In genomic region chr1:156862602-156863599, GRCh38 we compare ENCODE assay signal across 13 cellular contexts. TPM values are rescaled to one million over a fixed set of nuclear protein-coding genes. Genes with fewer than 3 reads are reported as not detected.
DNase-seq lines count a peak whose midpoint lies in the region; ATAC-seq and TF ChIP-seq lines count a peak whose summit lies in the region.
"Had no signal": no experiment of that assay in that cellular context is flagged by ENCODE, and none has a peak within 500 bp of the region (broad histone marks: within the 10 kb centered on the region; RNA-seq: fewer than 3 reads in every experiment).

No MANE protein-coding gene starts in this region.

- in situ Hi-C loops in brain microvascular endothelial cell (cut with HindIII; ENCODE audit: low pct_ligation_motif_present, low sequenced_read_pairs) = no loop called here

- TF ChIP-seq CTCF in SK-N-SH (IDR thresholded peaks at IDR 0.05) = no peak
- no peak for TF ChIP-seq CTCF in HEK293 (tag by site-specific recombination; IDR thresholded peaks at IDR 0.05)
- TF ChIP-seq CTCF in nephron (IDR thresholded peaks at IDR 0.05; ENCODE audit: unreplicated experiment in 3 of 3) = no peak
- TF ChIP-seq CTCF in brain microvascular endothelial cell (IDR thresholded peaks at IDR 0.05; ENCODE audit: low read depth, low read length, missing control alignments) = no peak
- no peak for TF ChIP-seq CTCF in uterus (IDR thresholded peaks at IDR 0.05)

- H3K4me3 ChIP-seq in SK-N-SH (ENCODE audit: low read depth in 2 of 2, low read length in 1 of 2) (peak overlapping the region in 1 of 2 experiments; percentile 17; a peak in 1 of 4 replicates), HEK293 (ENCODE audit: low read depth, low read length) (no peak overlapping the region), brain microvascular endothelial cell (ENCODE audit: low read depth, low read length) (no peak overlapping the region), uterus (no peak overlapping the region)

- DNase-seq in SK-N-SH = no peak
- peak in 1 of 2 donors; percentile 51 for DNase-seq in activated T-cell treated with anti-CD3 and anti-CD28 coated beads, Interleukin-2, amount 50 U/mL, for 72 hours
- no peak for DNase-seq in brain microvascular endothelial cell
- DNase-seq in SKM-1 treated with dmso at 0.1 percent for 144 hours (lab: John Stamatoyannopoulos, UW; ENCODE audit: unreplicated experiment) = no peak
- no peak for DNase-seq in uterus
- DNase-seq: naive thymus-derived CD8-positive, alpha-beta T cell; NCI-H1436 treated with DMSO at 0.1 percent for 48 hours had no signal

- ATAC-seq in SK-N-SH treated with all-trans-retinoic acid at 6 μM for 48 hours = no peak
- peak; percentile 54 to 56 for ATAC-seq in activated T-cell treated with anti-CD3 and anti-CD28 coated beads, Interleukin-2, amount 50 U/mL, for 72 hours (replicated peaks in 1 of 2)
- ATAC-seq: naive thymus-derived CD8-positive, alpha-beta T cell had no signal

- H3K27ac ChIP-seq in SK-N-SH (ENCODE audit: low read depth in 2 of 2, low read length in 1 of 2) = peak overlapping the region in 1 of 2 experiments; percentile 39; a peak in 2 of 4 replicates
- H3K27ac ChIP-seq in HEK293 (ENCODE audit: extremely low read depth, low read depth, low read length) = no peak overlapping the region
- no peak overlapping the region for H3K27ac ChIP-seq in brain microvascular endothelial cell
- no peak overlapping the region for H3K27ac ChIP-seq in uterus

- no peaks in the 10 kb centered on the region for H3K9me3 Mint-ChIP-seq in activated T-cell treated with anti-CD3 and anti-CD28 coated beads, Interleukin-2, amount 50 U/mL, for 72 hours
- H3K9me3 Mint-ChIP-seq in nephron = no peaks in the 10 kb centered on the region
- H3K9me3 Mint-ChIP-seq: naive thymus-derived CD8-positive, alpha-beta T cell had no signal

- H3K4me3 Mint-ChIP-seq in activated T-cell treated with anti-CD3 and anti-CD28 coated beads, Interleukin-2, amount 50 U/mL, for 72 hours = peak overlapping the region; percentile 62 to 72
- peak overlapping the region; percentile 44 to 54 (median 45) for H3K4me3 Mint-ChIP-seq in nephron

- no peak for TF ChIP-seq EP300 in SK-N-SH (IDR thresholded peaks at IDR 0.05; ENCODE audit: borderline replicate concordance in 1 of 2, low read depth in 1 of 2, low read length in 1 of 2)

- H3K9ac ChIP-seq in SK-N-SH = no peak overlapping the region

- peaks cover 51% of the 10 kb centered on the region for H3K27me3 Mint-ChIP-seq in activated T-cell treated with anti-CD3 and anti-CD28 coated beads, Interleukin-2, amount 50 U/mL, for 72 hours (ENCODE audit: low read depth)
- peaks cover 66% of the 10 kb centered on the region for H3K27me3 Mint-ChIP-seq in nephron (ENCODE audit: low read depth)

- H3K79me2 ChIP-seq in SK-N-SH (ENCODE audit: insufficient read depth) = no peaks in the 10 kb centered on the region

- TF ChIP-seq RAD21 in SK-N-SH (IDR thresholded peaks at IDR 0.05; ENCODE audit: low read length) = no peak

- H3K36me3 ChIP-seq in SK-N-SH (replicated peaks in 1 of 2; ENCODE audit: control insufficient read depth in 1 of 2, insufficient read depth in 2 of 2, low read length in 1 of 2) = no peaks in the 10 kb centered on the region
- H3K36me3 ChIP-seq in HEK293 (ENCODE audit: control insufficient read depth in 2 of 2, insufficient read depth in 1 of 2, low read length in 2 of 2) = no peaks in the 10 kb centered on the region
- no peaks in the 10 kb centered on the region for H3K36me3 ChIP-seq in brain microvascular endothelial cell (replicated peaks)
- H3K36me3 ChIP-seq in uterus = no peaks in the 10 kb centered on the region

- H3K36me3 Mint-ChIP-seq in activated T-cell treated with anti-CD3 and anti-CD28 coated beads, Interleukin-2, amount 50 U/mL, for 72 hours (ENCODE audit: insufficient read depth in 2 of 2) = peaks cover 0 to 2% of the 10 kb centered on the region in 2 donors
- no peaks in the 10 kb centered on the region for H3K36me3 Mint-ChIP-seq in nephron (ENCODE audit: low read depth)
- H3K36me3 Mint-ChIP-seq: naive thymus-derived CD8-positive, alpha-beta T cell had no signal

- intact Hi-C loops in uterus (cut with DNase I; ENCODE audit: low total_unique reads) = no loop called here

- H3K9me3 ChIP-seq in SK-N-SH = no peaks in the 10 kb centered on the region
- no peaks in the 10 kb centered on the region for H3K9me3 ChIP-seq in HEK293 (ENCODE audit: control insufficient read depth, insufficient read depth, low read depth, low read length)
- H3K9me3 ChIP-seq in uterus = no peaks in the 10 kb centered on the region

- H2AFZ ChIP-seq in SK-N-SH (ENCODE audit: low read depth) = no peak overlapping the region

- no peaks in the 10 kb centered on the region for H3K9me2 ChIP-seq in SK-N-SH

- no peaks in the 10 kb centered on the region for H4K20me1 ChIP-seq in SK-N-SH (ENCODE audit: insufficient read depth)

- H3K4me1 ChIP-seq in SK-N-SH (ENCODE audit: control insufficient read depth in 1 of 2, insufficient read depth in 2 of 2, low read depth in 1 of 2, low read length in 1 of 2) (peaks cover 3 to 57% of the 10 kb centered on the region in 2 experiments; a peak in 2 of 4 replicates), HEK293 (ENCODE audit: control insufficient read depth, insufficient read depth, low read length) (peaks cover 2% of the 10 kb centered on the region; the same call in 1 of the 2 replicates), uterus (peaks cover 0 to 21% of the 10 kb centered on the region in 2 donors)

- POLR2A ChIA-PET in SK-N-SH (lab: Yijun Ruan, JAX) = interaction anchor here (1.0 to 3.9 kb wide), 7 partner anchors 21 to 66 kb away, joined by 3 to 27 read pairs (median 4); no protein-coding TSS in a partner anchor
- POLR2A ChIA-PET in HEK293 (lab: Yijun Ruan, JAX) = interaction anchor here (1.4 kb wide), 1 partner anchor 134 kb away, joined by 3 read pairs; the partner anchor contains the start of genes ISG20L2 and METTL25B

- peaks cover 32% of the 10 kb centered on the region for H3K27me3 ChIP-seq in SK-N-SH (ENCODE audit: insufficient read depth)
- peaks cover 35% of the 10 kb centered on the region for H3K27me3 ChIP-seq in brain microvascular endothelial cell (replicated peaks)
- peaks cover 0 to 5% of the 10 kb centered on the region in 2 donors for H3K27me3 ChIP-seq in uterus

- no peak overlapping the region for H3K4me2 ChIP-seq in SK-N-SH

- TF ChIP-seq POLR2A in uterus (IDR thresholded peaks at IDR 0.05) = no peak

- 73% methylated on average over 16 of the region's 16 CpGs for WGBS in SK-N-SH (ENCODE audit: low lambda C conversion rate)

- CTCF ChIA-PET in SK-N-SH (lab: Yijun Ruan, JAX) (interaction anchor here (1.8 to 22.1 kb wide), 7 partner anchors 20 to 173 kb away, joined by 5 to 566 read pairs (median 104); partner anchors contain the start of genes ISG20L2, METTL25B and PEAR1), HEK293 (lab: Yijun Ruan, JAX) (interaction anchor here (3.2 to 7.6 kb wide), 7 partner anchors 7 to 174 kb away, joined by 22 to 129 read pairs (median 80); partner anchors contain the start of genes ISG20L2 and METTL25B)

- H3F3A ChIP-seq in SK-N-SH (replicated peaks; ENCODE audit: insufficient read depth) = peaks cover 4% of the 10 kb centered on the region

- peaks cover 64% of the 10 kb centered on the region for H3K4me1 Mint-ChIP-seq in activated T-cell treated with anti-CD3 and anti-CD28 coated beads, Interleukin-2, amount 50 U/mL, for 72 hours (ENCODE audit: low read depth)
- H3K4me1 Mint-ChIP-seq in nephron = peaks cover 63% of the 10 kb centered on the region

- peak overlapping the region; percentile 2 for H3K27ac Mint-ChIP-seq in activated T-cell treated with anti-CD3 and anti-CD28 coated beads, Interleukin-2, amount 50 U/mL, for 72 hours
- peak overlapping the region in 2 of 3 experiments; percentile 9 to 47 for H3K27ac Mint-ChIP-seq in nephron

TF ChIP-seq in SK-N-SH, 30 proteins besides CTCF, POLR2A, EP300 and RAD21 (continues in another document):
- TF ChIP-seq FOXJ3 (CRISPR knock-in tag; IDR thresholded peaks at IDR 0.05) (no peak), MXI1 (IDR thresholded peaks at IDR 0.05; ENCODE audit: low read depth, low read length) (peak; percentile 12; the same call in 1 of the 2 replicates)

TF ChIP-seq in SK-N-SH treated with all-trans-retinoic acid at 6 μM for 48 hours, 23 proteins besides CTCF, POLR2A, EP300 and RAD21 (continues in another document):
- TF ChIP-seq RARB (CRISPR knock-in tag; IDR thresholded peaks at IDR 0.05) = no peak

TF ChIP-seq in HEK293, 187 proteins besides CTCF, POLR2A, EP300 and RAD21 (continues in another document):
- peak; percentile 55; the same call in 1 of the 2 replicates for TF ChIP-seq ZBTB17 (tag by site-specific recombination; IDR thresholded peaks at IDR 0.05)

RNA-seq across cellular contexts. Expression of gene NTRK1, which starts 2.2 kb away (rescaled TPM):
- polyA plus RNA-seq in SK-N-SH (2012; rRNA removed) = 0.97 and 3.3 TPM in 2 replicates
- polyA plus RNA-seq in SK-N-SH (2012; cell fraction: cytosol; rRNA removed) = 0.89 and 3.0 TPM in 2 replicates
- 6.3 and 10.5 TPM in 2 replicates for polyA plus RNA-seq in SK-N-SH (2012; cell fraction: nucleus; rRNA removed)
- 10 to 100 TPM; 16.8 to 21.4 TPM for total RNA-seq in activated T-cell treated with anti-CD3 and anti-CD28 coated beads, Interleukin-2, amount 50 U/mL, for 72 hours
- 10 to 100 TPM in 1 of 4 donors, 1 to 10 TPM in 1, under 1 TPM in 2; 0.35 to 19.2 (median 3.6) TPM for total RNA-seq in uterus
- total RNA-seq: naive thymus-derived CD8-positive, alpha-beta T cell; RPMI7951 had no signal

RNA-seq across cellular contexts. Expression of gene INSRR, which starts 4.0 kb away (rescaled TPM):
- 0.20 and 0.63 TPM in 2 replicates for polyA plus RNA-seq in SK-N-SH (2012; rRNA removed)
- polyA plus RNA-seq in SK-N-SH (2012; cell fraction: cytosol; rRNA removed) = 0.15 and 0.47 TPM in 2 replicates
- 3.0 and 4.8 TPM in 2 replicates for polyA plus RNA-seq in SK-N-SH (2012; cell fraction: nucleus; rRNA removed)
- total RNA-seq in activated T-cell treated with anti-CD3 and anti-CD28 coated beads, Interleukin-2, amount 50 U/mL, for 72 hours = under 1 TPM; 0.17 to 0.30 TPM
- total RNA-seq in uterus = 1 to 10 TPM in 1 of 4 donors, not detected in 3; 1.2 TPM
- total RNA-seq: A172; naive thymus-derived CD8-positive, alpha-beta T cell; RPMI7951 had no signal
- polyA plus RNA-seq: naive thymus-derived CD8-positive, alpha-beta T cell had no signal

RNA-seq across cellular contexts. Expression of gene PEAR1, which starts 30.6 kb away (rescaled TPM):
- 1.2 and 1.7 TPM in 2 replicates for polyA plus RNA-seq in SK-N-SH (2012; rRNA removed)
- 0.68 and 1.3 TPM in 2 replicates for polyA plus RNA-seq in SK-N-SH (2012; cell fraction: cytosol; rRNA removed)
- polyA plus RNA-seq in SK-N-SH (2012; cell fraction: nucleus; rRNA removed) = 6.6 and 6.8 TPM in 2 replicates
- total RNA-seq in activated T-cell treated with anti-CD3 and anti-CD28 coated beads, Interleukin-2, amount 50 U/mL, for 72 hours = under 1 TPM in 1 of 2 donors, not detected in 1; 0.07 TPM
- total RNA-seq in uterus = 10 to 100 TPM in 3 of 4 donors, 1 to 10 TPM in 1; 7.4 to 41.8 (median 17.9) TPM
- total RNA-seq: RPMI7951 had no signal
- polyA plus RNA-seq: naive thymus-derived CD8-positive, alpha-beta T cell had no signal

RNA-seq across cellular contexts. Expression of gene SH2D2A, which starts 46.3 kb away (rescaled TPM):
- polyA plus RNA-seq in SK-N-SH (2012; rRNA removed) = not detected in 2 replicates
- 0.03 and 0.05 TPM in 2 replicates for polyA plus RNA-seq in SK-N-SH (2012; cell fraction: cytosol; rRNA removed)
- polyA plus RNA-seq in SK-N-SH (2012; cell fraction: nucleus; rRNA removed) = 0.10 TPM in 1 of 2 replicates, not detected in the other
- total RNA-seq in activated T-cell treated with anti-CD3 and anti-CD28 coated beads, Interleukin-2, amount 50 U/mL, for 72 hours = 100 to 1,000 TPM; 221 to 246 TPM
- total RNA-seq in uterus = 1 to 10 TPM in 1 of 4 donors, not detected in 3; 6.0 TPM

RNA-seq across cellular contexts. Expression of gene LRRC71, which starts 57.5 kb away (rescaled TPM):
- 0.03 TPM in 1 of 2 replicates, not detected in the other for polyA plus RNA-seq in SK-N-SH (2012; rRNA removed)
- polyA plus RNA-seq in SK-N-SH (2012; cell fraction: cytosol; rRNA removed) = 0.04 and 0.09 TPM in 2 replicates
- 0.07 and 0.25 TPM in 2 replicates for polyA plus RNA-seq in SK-N-SH (2012; cell fraction: nucleus; rRNA removed)
- total RNA-seq in activated T-cell treated with anti-CD3 and anti-CD28 coated beads, Interleukin-2, amount 50 U/mL, for 72 hours = not detected
- 1 to 10 TPM in 1 of 4 donors, under 1 TPM in 2, not detected in 1; 0.48 to 3.8 (median 0.91) TPM for total RNA-seq in uterus
- total RNA-seq: A172; cardiac septum; naive thymus-derived CD8-positive, alpha-beta T cell; RPMI7951 had no signal
- polyA plus RNA-seq: naive thymus-derived CD8-positive, alpha-beta T cell had no signal

Comparison
In these comparisons a context has a peak if more than half of its experiments do, and no peak if none do; other contexts are left out.
1. RNA of gene PEAR1, which starts 30.6 kb away (total RNA-seq): 7.4 to 41.8 TPM in uterus; 0.07 TPM in activated T-cell treated with anti-CD3 and anti-CD28 coated beads, Interleukin-2, amount 50 U/mL, for 72 hours; every median in the first group is over 4 times any median in the second.